In genomic region chr3:71219744-71220638, GRCh38 we compare ENCODE assay signal across 10 cellular contexts.
A peak's percentile ranks its signal among the peaks of the same experiment; 100 is the strongest.
DNase-seq lines count a peak whose midpoint lies in the region; ATAC-seq and TF ChIP-seq lines count a peak whose summit lies in the region.
"Had no signal": no experiment of that assay in that cellular context is flagged by ENCODE, and none has a peak within 500 bp of the region (broad histone marks: within the 10 kb centered on the region; RNA-seq: fewer than 3 reads in every experiment).

No MANE protein-coding gene starts in this region.

- H3K9me3 ChIP-seq in cardiac muscle cell (ENCODE audit: low read depth): no peaks in the 10 kb centered on the region
- H3K9me3 ChIP-seq: BLaER1, thoracic aorta had no signal

- in situ Hi-C loops in brain microvascular endothelial cell (cut with HindIII; ENCODE audit: low pct_ligation_motif_present, low sequenced_read_pairs): no loop called here

- peak overlapping the region; percentile 38 for H3K4me3 Mint-ChIP-seq in activated T-helper 17 cell treated with anti-CD3 and anti-CD28 coated beads, Interleukin-2, amount 50 U/mL, for 72 hours
- peak overlapping the region; percentile 6 to 11 for H3K4me3 Mint-ChIP-seq in stimulated activated naive CD8-positive, alpha-beta T cell treated with anti-CD3 and anti-CD28 coated beads, Interleukin-15, amount 100 ng/mL, for 72 hours

- H3K4me3 ChIP-seq in cardiac muscle cell (no peak overlapping the region), brain microvascular endothelial cell (ENCODE audit: low read depth, low read length) (no peak overlapping the region)
- H3K4me3 ChIP-seq: BLaER1, thoracic aorta had no signal

- peaks cover 38% of the 10 kb centered on the region for H3K4me1 Mint-ChIP-seq in activated T-helper 17 cell treated with anti-CD3 and anti-CD28 coated beads, Interleukin-2, amount 50 U/mL, for 72 hours
- H3K4me1 Mint-ChIP-seq in stimulated activated naive CD8-positive, alpha-beta T cell treated with anti-CD3 and anti-CD28 coated beads, Interleukin-15, amount 100 ng/mL, for 72 hours: peaks cover 92% of the 10 kb centered on the region

- H3K36me3 ChIP-seq in cardiac muscle cell (no peaks in the 10 kb centered on the region), brain microvascular endothelial cell (replicated peaks) (no peaks in the 10 kb centered on the region)
- H3K36me3 ChIP-seq: BLaER1, thoracic aorta had no signal

- intact Hi-C loops in left cardiac atrium (cut with DNase I): no loop called here

- H3K36me3 Mint-ChIP-seq in activated T-helper 17 cell treated with anti-CD3 and anti-CD28 coated beads, Interleukin-2, amount 50 U/mL, for 72 hours (ENCODE audit: low read depth): peaks cover 23% of the 10 kb centered on the region

- peak overlapping the region; percentile 25 for H3K27ac Mint-ChIP-seq in activated T-helper 17 cell treated with anti-CD3 and anti-CD28 coated beads, Interleukin-2, amount 50 U/mL, for 72 hours
- peak overlapping the region; percentile 52 to 89 for H3K27ac Mint-ChIP-seq in stimulated activated naive CD8-positive, alpha-beta T cell treated with anti-CD3 and anti-CD28 coated beads, Interleukin-15, amount 100 ng/mL, for 72 hours

- H3K27me3 ChIP-seq in cardiac muscle cell (no peaks in the 10 kb centered on the region), brain microvascular endothelial cell (replicated peaks) (no peaks in the 10 kb centered on the region)
- H3K27me3 ChIP-seq: BLaER1 had no signal

- H3K27me3 Mint-ChIP-seq in activated T-helper 17 cell treated with anti-CD3 and anti-CD28 coated beads, Interleukin-2, amount 50 U/mL, for 72 hours: no peaks in the 10 kb centered on the region
- no peaks in the 10 kb centered on the region for H3K27me3 Mint-ChIP-seq in stimulated activated naive CD8-positive, alpha-beta T cell treated with anti-CD3 and anti-CD28 coated beads, Interleukin-15, amount 100 ng/mL, for 72 hours

- H3K27ac ChIP-seq in cardiac muscle cell: peak overlapping the region; percentile 51
- no peak overlapping the region for H3K27ac ChIP-seq in brain microvascular endothelial cell
- H3K27ac ChIP-seq: BLaER1, thoracic aorta had no signal

- TF ChIP-seq CTCF in cardiac muscle cell (IDR thresholded peaks at IDR 0.05; ENCODE audit: low read depth, low read length) (no peak), brain microvascular endothelial cell (IDR thresholded peaks at IDR 0.05; ENCODE audit: low read depth, low read length, missing control alignments) (no peak)

- H3K9me3 Mint-ChIP-seq in activated T-helper 17 cell treated with anti-CD3 and anti-CD28 coated beads, Interleukin-2, amount 50 U/mL, for 72 hours: peaks cover 4% of the 10 kb centered on the region
- H3K9me3 Mint-ChIP-seq in stimulated activated naive CD8-positive, alpha-beta T cell treated with anti-CD3 and anti-CD28 coated beads, Interleukin-15, amount 100 ng/mL, for 72 hours: peaks cover 0 to 9% of the 10 kb centered on the region in 2 donors

- peak in 1 of 2 donors; percentile 58 for DNase-seq in cardiac muscle cell (ENCODE audit: low read depth in 1 of 2, low spot score in 1 of 2)
- DNase-seq in left cardiac atrium: no peak
- DNase-seq in stimulated activated naive CD8-positive, alpha-beta T cell treated with anti-CD3 and anti-CD28 coated beads, Interleukin-15, amount 100 ng/mL, for 72 hours: peak; percentile 32 to 71
- no peak for DNase-seq in COLO829 (ENCODE audit: low spot score)
- no peak for DNase-seq in brain microvascular endothelial cell

- ATAC-seq in left cardiac atrium: no peak
- peak; percentile 89 for ATAC-seq in HG03066 (IDR thresholded peaks at IDR 0.05; ENCODE audit: low read depth, unreplicated experiment)
- ATAC-seq in activated T-helper 17 cell treated with anti-CD3 and anti-CD28 coated beads, Interleukin-2, amount 50 U/mL, for 72 hours (replicated peaks): peak; percentile 99
- ATAC-seq in stimulated activated naive CD8-positive, alpha-beta T cell treated with anti-CD3 and anti-CD28 coated beads, Interleukin-15, amount 100 ng/mL, for 72 hours: peak; percentile 99
- ATAC-seq in GM19455 (IDR thresholded peaks at IDR 0.05; ENCODE audit: unreplicated experiment): no peak

- peaks cover 5% of the 10 kb centered on the region for H3K4me1 ChIP-seq in cardiac muscle cell (ENCODE audit: low read depth)
- H3K4me1 ChIP-seq: BLaER1 had no signal

Comparison
In these comparisons a context has a peak if more than half of its experiments do, and no peak if none do; other contexts are left out.
1. DNase-seq: peak in stimulated activated naive CD8-positive, alpha-beta T cell treated with anti-CD3 and anti-CD28 coated beads, Interleukin-15, amount 100 ng/mL, for 72 hours (2 of 2); none in left cardiac atrium (single experiment), COLO829 (single experiment) and brain microvascular endothelial cell (single experiment).
2. ATAC-seq: peak in HG03066 (single experiment), activated T-helper 17 cell treated with anti-CD3 and anti-CD28 coated beads, Interleukin-2, amount 50 U/mL, for 72 hours (single experiment) and stimulated activated naive CD8-positive, alpha-beta T cell treated with anti-CD3 and anti-CD28 coated beads, Interleukin-15, amount 100 ng/mL, for 72 hours (single experiment); none in left cardiac atrium (0 of 2) and GM19455 (single experiment).